ENCODE assay signal across 10 cellular contexts in the genomic region with DNA sequence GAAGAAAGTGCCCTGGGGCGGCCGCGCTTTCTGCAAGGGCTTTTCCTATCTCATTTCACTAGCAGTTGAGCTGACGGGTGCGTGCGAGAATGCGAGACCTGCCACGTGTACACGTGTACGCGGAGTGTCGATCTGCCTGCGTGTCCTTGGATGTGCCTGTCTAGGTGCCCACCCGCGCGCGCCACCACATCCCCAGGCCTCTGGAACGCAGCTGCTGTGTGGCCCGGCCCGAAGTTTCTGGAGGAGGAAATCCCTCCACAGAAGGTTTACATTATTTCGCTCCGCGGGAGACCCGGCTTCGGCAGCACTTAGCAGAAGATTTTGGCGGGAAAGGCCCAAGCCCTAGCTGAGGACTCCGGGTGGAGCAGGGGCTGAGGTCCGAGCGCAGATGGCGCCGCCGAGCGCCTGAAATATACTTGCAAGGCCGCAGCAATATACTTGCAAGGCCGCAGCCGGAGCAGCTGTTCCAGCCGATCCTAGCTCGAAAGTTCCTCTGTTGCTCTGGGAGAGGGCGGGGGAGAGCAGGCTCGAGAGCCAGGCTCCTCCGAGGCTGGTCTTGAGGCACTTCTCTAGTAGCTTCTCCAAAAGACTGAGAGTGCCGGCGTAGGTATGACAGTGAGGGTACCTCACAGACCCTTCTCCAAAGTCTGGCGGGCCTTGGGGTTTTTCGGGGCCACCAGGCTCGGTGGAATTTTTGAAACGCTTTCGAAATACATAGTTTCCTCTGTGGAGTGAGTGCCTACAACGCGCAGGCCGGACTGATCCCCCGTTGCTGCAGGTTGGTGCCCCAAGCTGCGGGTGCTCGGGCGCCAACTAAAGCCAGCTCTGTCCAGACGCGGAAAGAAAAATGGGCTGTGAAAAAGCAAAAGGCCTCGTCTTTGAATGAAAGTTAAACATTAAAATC. TPM values are rescaled to one million over a fixed set of nuclear protein-coding genes. Genes with fewer than 3 reads are reported as not detected.
A peak's percentile ranks its signal among the peaks of the same experiment; 100 is the strongest.
DNase-seq lines count a peak whose midpoint lies in the region; ATAC-seq, FAIRE-seq and TF ChIP-seq lines count a peak whose summit lies in the region.
"Had no signal": no experiment of that assay in that cellular context is flagged by ENCODE, and none has a peak within 500 bp of the region (broad histone marks: within the 10 kb centered on the region; RNA-seq: fewer than 3 reads in every experiment).

No MANE protein-coding gene starts in this region.

- peak overlapping the region; percentile 10 for H3K4me3 ChIP-seq in neural progenitor cell

- peaks cover 42% of the 10 kb centered on the region for H4K20me1 ChIP-seq in neural progenitor cell (ENCODE audit: low read depth)

- H2AFZ ChIP-seq in neural progenitor cell (replicated peaks): no peak overlapping the region

- H3K36me3 ChIP-seq in neural progenitor cell: no peaks in the 10 kb centered on the region

- peaks cover 44% of the 10 kb centered on the region for H3K36me3 Mint-ChIP-seq in endothelial cell (ENCODE audit: low read depth, unreplicated experiment)
- no peaks in the 10 kb centered on the region for H3K36me3 Mint-ChIP-seq in neural progenitor cell
- peaks cover 3% of the 10 kb centered on the region for H3K36me3 Mint-ChIP-seq in activated T-helper 1 cell treated with anti-CD3 and anti-CD28 coated beads, Interleukin-12 subunit alpha, Interleukin-12 subunit beta, Interleukin-2, Interleukin-4 antibody, amounts not matched to agents 30 ng/mL and 10 ng/mL and 1 ng/mL, durations not matched to agents 14 hours and 24 hours and 36 hours (ENCODE audit: low read depth)

- intact Hi-C loops in activated T-helper 1 cell treated with anti-CD3 and anti-CD28 coated beads, Interleukin-12 subunit alpha, Interleukin-12 subunit beta, Interleukin-2, Interleukin-4 antibody, amounts not matched to agents 30 ng/mL and 10 ng/mL and 1 ng/mL, durations not matched to agents 14 hours and 24 hours and 36 hours (cut with micrococcal nuclease): loop anchor here (1.0 kb wide), 1 partner anchor 22 kb away; no protein-coding TSS in a partner anchor

- peaks cover 42% of the 10 kb centered on the region for H3F3A ChIP-seq in neural progenitor cell (ENCODE audit: low read depth)

- peaks cover 13% of the 10 kb centered on the region for H3K4me1 ChIP-seq in neural progenitor cell

- H3K9ac ChIP-seq in neural progenitor cell: no peak overlapping the region

- H3K9me3 Mint-ChIP-seq in endothelial cell (ENCODE audit: unreplicated experiment): no peaks in the 10 kb centered on the region
- peaks cover 18% of the 10 kb centered on the region for H3K9me3 Mint-ChIP-seq in neural progenitor cell
- H3K9me3 Mint-ChIP-seq in activated T-helper 1 cell treated with anti-CD3 and anti-CD28 coated beads, Interleukin-12 subunit alpha, Interleukin-12 subunit beta, Interleukin-2, Interleukin-4 antibody, amounts not matched to agents 30 ng/mL and 10 ng/mL and 1 ng/mL, durations not matched to agents 14 hours and 24 hours and 36 hours: peaks cover 30% of the 10 kb centered on the region

- H3K27ac ChIP-seq in neural progenitor cell: no peak overlapping the region

- peaks cover 100% of the 10 kb centered on the region for H3K27me3 ChIP-seq in neural progenitor cell

- no peaks in the 10 kb centered on the region for H3K79me2 ChIP-seq in neural progenitor cell (ENCODE audit: low read depth)

- H3K4me1 Mint-ChIP-seq in endothelial cell (ENCODE audit: unreplicated experiment) (peaks cover 67% of the 10 kb centered on the region), neural progenitor cell (peaks cover 48% of the 10 kb centered on the region)
- H3K4me1 Mint-ChIP-seq in activated T-helper 1 cell treated with anti-CD3 and anti-CD28 coated beads, Interleukin-12 subunit alpha, Interleukin-12 subunit beta, Interleukin-2, Interleukin-4 antibody, amounts not matched to agents 30 ng/mL and 10 ng/mL and 1 ng/mL, durations not matched to agents 14 hours and 24 hours and 36 hours (ENCODE audit: low read depth): peaks cover 6% of the 10 kb centered on the region

- peak; percentile 4 for FAIRE-seq in GM19239 (lab: Jason Lieb, UNC)

- H3K4me2 ChIP-seq in neural progenitor cell: peak overlapping the region; percentile 55

- peaks cover 43% of the 10 kb centered on the region for H3K27me3 Mint-ChIP-seq in endothelial cell (ENCODE audit: unreplicated experiment)
- H3K27me3 Mint-ChIP-seq in neural progenitor cell (ENCODE audit: insufficient read depth, low read depth): peaks cover 92% of the 10 kb centered on the region
- peaks cover 89% of the 10 kb centered on the region for H3K27me3 Mint-ChIP-seq in activated T-helper 1 cell treated with anti-CD3 and anti-CD28 coated beads, Interleukin-12 subunit alpha, Interleukin-12 subunit beta, Interleukin-2, Interleukin-4 antibody, amounts not matched to agents 30 ng/mL and 10 ng/mL and 1 ng/mL, durations not matched to agents 14 hours and 24 hours and 36 hours (ENCODE audit: insufficient read depth)

- ATAC-seq in HG03565 (IDR thresholded peaks at IDR 0.05; ENCODE audit: unreplicated experiment): no peak

- H3K9me3 ChIP-seq in neural progenitor cell (ENCODE audit: low read depth): no peaks in the 10 kb centered on the region

- H3K4me3 Mint-ChIP-seq in endothelial cell (ENCODE audit: unreplicated experiment) (peak overlapping the region; percentile 99), neural progenitor cell (peak overlapping the region; percentile 63)
- no peak overlapping the region for H3K4me3 Mint-ChIP-seq in activated T-helper 1 cell treated with anti-CD3 and anti-CD28 coated beads, Interleukin-12 subunit alpha, Interleukin-12 subunit beta, Interleukin-2, Interleukin-4 antibody, amounts not matched to agents 30 ng/mL and 10 ng/mL and 1 ng/mL, durations not matched to agents 14 hours and 24 hours and 36 hours

- H3K27ac Mint-ChIP-seq in endothelial cell (ENCODE audit: unreplicated experiment) (peak overlapping the region; percentile 94), neural progenitor cell (no peak overlapping the region)
- no peak overlapping the region for H3K27ac Mint-ChIP-seq in activated T-helper 1 cell treated with anti-CD3 and anti-CD28 coated beads, Interleukin-12 subunit alpha, Interleukin-12 subunit beta, Interleukin-2, Interleukin-4 antibody, amounts not matched to agents 30 ng/mL and 10 ng/mL and 1 ng/mL, durations not matched to agents 14 hours and 24 hours and 36 hours

- DNase-seq in AG08395 (ENCODE audit: low spot score): peak; percentile 57
- DNase-seq in GM19239 (ENCODE audit: insufficient read length, low spot score): no peak
- peak; percentile 53 for DNase-seq in endothelial cell (ENCODE audit: low spot score)
- peak; percentile 77 for DNase-seq in neural progenitor cell (ENCODE audit: low spot score)
- no peak for DNase-seq in NCI-H2081 treated with DMSO at 0.1 percent for 48 hours (lab: John Stamatoyannopoulos, UW)
- no peak for DNase-seq in SIG-M5 treated with dmso at 0.1 percent for 504 hours (lab: John Stamatoyannopoulos, UW; ENCODE audit: unreplicated experiment)
- no peak for DNase-seq in activated T-helper 1 cell treated with anti-CD3 and anti-CD28 coated beads, Interleukin-12 subunit alpha, Interleukin-12 subunit beta, Interleukin-2, Interleukin-4 antibody, amounts not matched to agents 30 ng/mL and 10 ng/mL and 1 ng/mL, durations not matched to agents 14 hours and 24 hours and 36 hours (ENCODE audit: low spot score)
- DNase-seq: MV-4-11 had no signal

- TF ChIP-seq CTCF in endothelial cell (IDR thresholded peaks at IDR 0.05; ENCODE audit: unreplicated experiment): no peak
- TF ChIP-seq CTCF in neural progenitor cell (IDR thresholded peaks at IDR 0.05): peak; percentile 10

RNA-seq across cellular contexts. Expression of a gene that starts 3.8 kb away (rescaled TPM):
- total RNA-seq in endothelial cell (ENCODE audit: unreplicated experiment) (38.0 TPM), neural progenitor cell (ENCODE audit: low replicate concordance) (2.8 and 2.9 TPM in 2 replicates)
- total RNA-seq in activated T-helper 1 cell treated with anti-CD3 and anti-CD28 coated beads, Interleukin-12 subunit alpha, Interleukin-12 subunit beta, Interleukin-2, Interleukin-4 antibody, amounts not matched to agents 30 ng/mL and 10 ng/mL and 1 ng/mL, durations not matched to agents 14 hours and 24 hours and 36 hours: not detected in 2 replicates
- total RNA-seq: H4 had no signal

Comparison
In these comparisons a context has a peak if more than half of its experiments do, and no peak if none do; other contexts are left out.
1. DNase-seq: peak in AG08395 (single experiment), endothelial cell (single experiment) and neural progenitor cell (single experiment); none in GM19239 (single experiment), NCI-H2081 treated with DMSO at 0.1 percent for 48 hours (single experiment), SIG-M5 treated with dmso at 0.1 percent for 504 hours (single experiment) and activated T-helper 1 cell treated with anti-CD3 and anti-CD28 coated beads, Interleukin-12 subunit alpha, Interleukin-12 subunit beta, Interleukin-2, Interleukin-4 antibody, amounts not matched to agents 30 ng/mL and 10 ng/mL and 1 ng/mL, durations not matched to agents 14 hours and 24 hours and 36 hours (single experiment).
2. RNA of a gene that starts 3.8 kb away (total RNA-seq): 38.0 TPM in endothelial cell (single experiment); 2.8 to 2.9 TPM in neural progenitor cell and not detected in activated T-helper 1 cell treated with anti-CD3 and anti-CD28 coated beads, Interleukin-12 subunit alpha, Interleukin-12 subunit beta, Interleukin-2, Interleukin-4 antibody, amounts not matched to agents 30 ng/mL and 10 ng/mL and 1 ng/mL, durations not matched to agents 14 hours and 24 hours and 36 hours; every median in the first group is over 10 times any median in the second.